ENCODE assay signal across 32 cellular contexts in the genomic region with DNA sequence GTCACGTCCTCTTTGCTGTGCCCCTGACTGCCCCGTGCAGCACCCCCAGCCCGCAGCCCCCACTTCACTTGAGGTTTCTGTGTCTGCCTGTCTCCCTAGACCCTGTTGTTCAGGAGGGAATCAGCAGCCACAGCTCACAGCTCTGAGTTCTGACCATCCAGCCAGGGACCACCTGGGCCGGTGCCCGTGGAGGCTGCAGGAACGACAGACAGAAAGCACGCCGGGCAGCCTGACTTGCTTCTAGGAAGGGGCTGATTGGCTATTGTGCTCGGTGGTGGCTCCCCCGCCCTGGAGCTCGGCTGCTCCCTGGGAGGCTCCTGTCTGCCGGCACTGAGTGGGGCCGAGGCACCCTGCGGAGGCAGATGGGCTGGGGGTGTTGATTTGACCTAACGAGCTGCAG.
A peak's percentile ranks its signal among the peaks of the same experiment; 100 is the strongest.
DNase-seq lines count a peak whose midpoint lies in the region; ATAC-seq and TF ChIP-seq lines count a peak whose summit lies in the region.
"Had no signal": no experiment of that assay in that cellular context is flagged by ENCODE, and none has a peak within 500 bp of the region (broad histone marks: within the 10 kb centered on the region; RNA-seq: fewer than 3 reads in every experiment).

No MANE protein-coding gene starts in this region.

- H3K4me1 ChIP-seq in GM23338 (ENCODE audit: insufficient read depth), result no peaks in the 10 kb centered on the region
- H3K4me1 ChIP-seq in osteoblast (ENCODE audit: insufficient read depth, low read length), result no peaks in the 10 kb centered on the region
- H3K4me1 ChIP-seq in foreskin keratinocyte, result no peaks in the 10 kb centered on the region
- H3K4me1 ChIP-seq: left lung, suprapubic skin had no signal

- peaks cover 4% of the 10 kb centered on the region for H3K27me3 Mint-ChIP-seq in GM23338 (ENCODE audit: insufficient read depth, low read depth, poor library complexity)

- H3F3A ChIP-seq in GM23338 (replicated peaks; ENCODE audit: low read depth), result no peaks in the 10 kb centered on the region

- H3K4me3 ChIP-seq in GM23338, result no peak overlapping the region
- no peak overlapping the region for H3K4me3 ChIP-seq in osteoblast (ENCODE audit: insufficient read depth, low read length)
- H3K4me3 ChIP-seq: left lung, PC-9, suprapubic skin had no signal

- no peak overlapping the region for H3K4me3 Mint-ChIP-seq in GM23338
- H3K4me3 Mint-ChIP-seq: activated CD4-positive, alpha-beta memory T cell treated with anti-CD3 and anti-CD28 coated beads for 36 hours; activated naive CD8-positive, alpha-beta T cell; immature natural killer cell; mesothelial cell of epicardium had no signal

- H3K36me3 Mint-ChIP-seq in GM23338 (ENCODE audit: low read depth), result peaks cover 3% of the 10 kb centered on the region; the same call in 2 of the 3 replicates
- H3K36me3 Mint-ChIP-seq: activated CD4-positive, alpha-beta memory T cell treated with anti-CD3 and anti-CD28 coated beads for 36 hours; activated naive CD8-positive, alpha-beta T cell; immature natural killer cell; mesothelial cell of epicardium; naive B cell had no signal

- H3K27ac ChIP-seq in GM23338 (ENCODE audit: low read depth) (no peak overlapping the region), osteoblast (ENCODE audit: low read depth, low read length) (no peak overlapping the region), foreskin keratinocyte (no peak overlapping the region)
- H3K27ac ChIP-seq: 22Rv1, left lung, PC-9, suprapubic skin had no signal

- peaks cover 38% of the 10 kb centered on the region for H3K9me3 Mint-ChIP-seq in GM23338
- H3K9me3 Mint-ChIP-seq: activated CD4-positive, alpha-beta memory T cell treated with anti-CD3 and anti-CD28 coated beads for 36 hours; activated T-helper 2 cell treated with anti-CD3 and anti-CD28 coated beads, Interferon-gamma antibody, Interleukin-2, Interleukin-4, amounts not matched to agents 10 μg/mL and 5 μg/mL and 100 μg/mL, durations not matched to agents 14 hours and 24 hours and 36 hours; immature natural killer cell had no signal

- H3K4me1 Mint-ChIP-seq in GM23338, result no peaks in the 10 kb centered on the region
- H3K4me1 Mint-ChIP-seq: immature natural killer cell, mesothelial cell of epicardium, naive B cell had no signal

- H3K4me2 ChIP-seq in GM23338, result no peak overlapping the region
- no peak overlapping the region for H3K4me2 ChIP-seq in osteoblast (ENCODE audit: insufficient read depth, low read length)
- H3K4me2 ChIP-seq: PC-9, SK-N-SH had no signal

- H3K27ac Mint-ChIP-seq in GM23338, result no peak overlapping the region
- H3K27ac Mint-ChIP-seq: activated CD4-positive, alpha-beta memory T cell treated with anti-CD3 and anti-CD28 coated beads for 36 hours; activated naive CD8-positive, alpha-beta T cell; activated T-helper 2 cell treated with anti-CD3 and anti-CD28 coated beads, Interferon-gamma antibody, Interleukin-2, Interleukin-4, amounts not matched to agents 10 μg/mL and 5 μg/mL and 100 μg/mL, durations not matched to agents 14 hours and 24 hours and 36 hours; immature natural killer cell; mesothelial cell of epicardium; naive B cell had no signal

- H2AFZ ChIP-seq in GM23338 (no peak overlapping the region), osteoblast (ENCODE audit: low read length) (no peak overlapping the region)
- H2AFZ ChIP-seq: PC-9 had no signal

- H4K20me1 ChIP-seq in GM23338 (replicated peaks; ENCODE audit: insufficient read depth) (no peaks in the 10 kb centered on the region), osteoblast (ENCODE audit: insufficient read depth, low read length) (no peaks in the 10 kb centered on the region)

- TF ChIP-seq CTCF in GM23338 (conservative IDR thresholded peaks at IDR 0.05; ENCODE audit: low read depth in 2 of 2) (no peak), osteoblast (IDR thresholded peaks at IDR 0.05; ENCODE audit: extremely low read depth, low read depth, low read length) (no peak), foreskin keratinocyte (conservative IDR thresholded peaks at IDR 0.05) (no peak)

- H3K36me3 ChIP-seq in GM23338 (ENCODE audit: insufficient read depth) (no peaks in the 10 kb centered on the region), osteoblast (ENCODE audit: insufficient read depth, low read length) (no peaks in the 10 kb centered on the region)
- H3K36me3 ChIP-seq: left lung, suprapubic skin had no signal

- H3K27me3 ChIP-seq in GM23338 (ENCODE audit: insufficient read depth) (no peaks in the 10 kb centered on the region), osteoblast (ENCODE audit: insufficient read depth, low read length) (no peaks in the 10 kb centered on the region), foreskin keratinocyte (no peaks in the 10 kb centered on the region)

- ATAC-seq in GM23338 (peak; percentile 81), foreskin keratinocyte (no peak)
- ATAC-seq: left lung, Right ventricle myocardium inferior had no signal

- DNase-seq in DMS 273 (lab: John Stamatoyannopoulos, UW; ENCODE audit: unreplicated experiment) (peak; percentile 67), DMS 273 treated with DMSO at 0.1 percent for 48 hours (lab: John Stamatoyannopoulos, UW) (no peak), GM23338 (ENCODE audit: low spot score) (no peak), ecto neural progenitor cell (ENCODE audit: low spot score) (peak; percentile 45), osteoblast (ENCODE audit: insufficient read length, low spot score, missing footprints) (peak; percentile 25), T-helper 2 cell (no peak), foreskin keratinocyte (no peak), DMS153 treated with DMSO at 0.1 percent for 48 hours (lab: John Stamatoyannopoulos, UW; ENCODE audit: unreplicated experiment) (no peak)
- DNase-seq: activated CD4-positive, alpha-beta memory T cell treated with anti-CD3 and anti-CD28 coated beads for 36 hours; activated CD4-positive, CD25-positive, alpha-beta regulatory T cell treated with anti-CD3 and anti-CD28 coated beads, Interleukin-2, amount 50 U/mL, for 72 hours; activated T-cell treated with anti-CD3 and anti-CD28 coated beads for 4 hours; C1 segment of cervical spinal cord; COR-L47; DMS79; effector CD4-positive, alpha-beta T cell; GDM1; GOT3; hypothalamus; immature natural killer cell; left lung; naive B cell; NCI-H187 treated with DMSO at 0.1 percent for 48 hours; nucleus accumbens; PC-9; SK-N-SH; stimulated activated naive CD4-positive, alpha-beta T cell had no signal

- H3K79me2 ChIP-seq in GM23338 (replicated peaks; ENCODE audit: insufficient read depth) (no peaks in the 10 kb centered on the region), osteoblast (ENCODE audit: insufficient read depth, low read length) (no peaks in the 10 kb centered on the region)

- H3K9me2 ChIP-seq in GM23338 (ENCODE audit: insufficient read depth), result no peaks in the 10 kb centered on the region
- H3K9me2 ChIP-seq: SK-N-SH had no signal

- no peaks in the 10 kb centered on the region for H3K9me3 ChIP-seq in osteoblast (ENCODE audit: low read depth, low read length)
- H3K9me3 ChIP-seq: SK-N-SH, suprapubic skin had no signal

TF ChIP-seq in GM23338, 12 proteins besides CTCF, POLR2A, EP300 and RAD21 (continues in another document):
- no peak for TF ChIP-seq STAT1 (IDR thresholded peaks at IDR 0.05; ENCODE audit: unreplicated experiment)

Comparison
In these comparisons a context has a peak if more than half of its experiments do, and no peak if none do; other contexts are left out.
1. DNase-seq: peak in DMS 273 (single experiment), ecto neural progenitor cell (single experiment) and osteoblast (single experiment); none in DMS 273 treated with DMSO at 0.1 percent for 48 hours (single experiment), GM23338 (single experiment), T-helper 2 cell (0 of 5), foreskin keratinocyte (0 of 2) and DMS153 treated with DMSO at 0.1 percent for 48 hours (single experiment).